27 cellular contexts compared by ENCODE assay signal in the genomic region with DNA sequence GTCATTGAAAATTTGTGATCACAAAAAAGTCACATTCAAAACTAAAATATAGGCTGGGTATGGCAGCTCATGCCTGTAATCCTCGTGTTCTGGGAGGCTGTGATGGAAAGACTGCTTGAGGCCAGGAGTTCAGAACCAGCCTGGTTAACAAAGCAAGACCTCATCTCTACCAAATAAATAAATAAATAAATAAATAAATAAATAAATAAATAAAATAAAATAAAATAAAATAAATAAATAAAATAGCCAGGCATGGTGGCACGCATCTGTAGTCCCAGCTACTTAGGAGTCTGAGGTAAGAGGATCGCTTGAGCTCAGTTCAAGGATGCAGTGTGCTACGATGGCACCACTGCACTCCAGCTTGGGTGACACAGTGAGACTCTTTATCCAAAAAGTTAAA.
"Had no signal": no experiment of that assay in that cellular context is flagged by ENCODE, and none has a peak within 500 bp of the region (broad histone marks: within the 10 kb centered on the region; RNA-seq: fewer than 3 reads in every experiment).

No MANE protein-coding gene starts in this region.

- H3K4me1 Mint-ChIP-seq: stimulated activated effector memory CD8-positive, alpha-beta T cell treated with anti-CD3 and anti-CD28 coated beads, Interleukin-12 subunit alpha, Interleukin-12 subunit beta, amount 100 ng/mL, for 72 hours; stimulated activated memory B cell treated with anti-CD40 and anti-IgM and Interleukin-4, amounts not matched to agents 10 μg/mL and 1 μg/mL and 100 μg/mL, for 72 hours; stimulated activated naive B cell treated with anti-CD40 and anti-IgM and Interleukin-4, amounts not matched to agents 10 μg/mL and 1 μg/mL and 100 μg/mL, for 72 hours had no signal

- H3K27ac ChIP-seq: stomach, suprapubic skin, testis, thoracic aorta, thyroid gland, tibial artery, tibial nerve, transverse colon, upper lobe of left lung, upper lobe of right lung, uterus, vagina had no signal

- ATAC-seq: stimulated activated effector memory CD8-positive, alpha-beta T cell treated with anti-CD3 and anti-CD28 coated beads, Interleukin-12 subunit alpha, Interleukin-12 subunit beta, amount 100 ng/mL, for 72 hours; stimulated activated memory B cell treated with anti-CD40 and anti-IgM and Interleukin-4, amounts not matched to agents 10 μg/mL and 1 μg/mL and 100 μg/mL, for 72 hours; stimulated activated naive B cell treated with anti-CD40 and anti-IgM and Interleukin-4, amounts not matched to agents 10 μg/mL and 1 μg/mL and 100 μg/mL, for 72 hours; stimulated activated naive CD8-positive, alpha-beta T cell treated with anti-CD3 and anti-CD28 coated beads, Interleukin-15, amount 100 ng/mL, for 72 hours; stimulated activated naive CD8-positive, alpha-beta T cell treated with anti-CD3 and anti-CD28 coated beads, Interleukin-15, Interleukin-2, amounts not matched to agents 100 U/mL and 50 U/mL, for 24 hours; upper lobe of right lung had no signal

- H3K4me3 Mint-ChIP-seq: stimulated activated effector memory CD8-positive, alpha-beta T cell treated with anti-CD3 and anti-CD28 coated beads, Interleukin-12 subunit alpha, Interleukin-12 subunit beta, amount 100 ng/mL, for 72 hours; stimulated activated memory B cell treated with anti-CD40 and anti-IgM and Interleukin-4, amounts not matched to agents 10 μg/mL and 1 μg/mL and 100 μg/mL, for 72 hours; stimulated activated naive B cell treated with anti-CD40 and anti-IgM and Interleukin-4, amounts not matched to agents 10 μg/mL and 1 μg/mL and 100 μg/mL, for 72 hours; stimulated activated naive CD8-positive, alpha-beta T cell treated with anti-CD3 and anti-CD28 coated beads, Interleukin-15, amount 100 ng/mL, for 72 hours; stimulated activated naive CD8-positive, alpha-beta T cell treated with anti-CD3 and anti-CD28 coated beads, Interleukin-15, Interleukin-2, amounts not matched to agents 100 ng/mL and 50 ng/mL, for 24 hours; type B pancreatic cell had no signal

- H3K9me3 Mint-ChIP-seq: stimulated activated effector memory CD8-positive, alpha-beta T cell treated with anti-CD3 and anti-CD28 coated beads, Interleukin-12 subunit alpha, Interleukin-12 subunit beta, amount 100 ng/mL, for 72 hours; stimulated activated memory B cell treated with anti-CD40 and anti-IgM and Interleukin-4, amounts not matched to agents 10 μg/mL and 1 μg/mL and 100 μg/mL, for 72 hours; stimulated activated naive B cell treated with anti-CD40 and anti-IgM and Interleukin-4, amounts not matched to agents 10 μg/mL and 1 μg/mL and 100 μg/mL, for 72 hours; stimulated activated naive CD8-positive, alpha-beta T cell treated with anti-CD3 and anti-CD28 coated beads, Interleukin-15, Interleukin-2, amounts not matched to agents 100 ng/mL and 50 ng/mL, for 24 hours; type B pancreatic cell had no signal

- H3K9me3 ChIP-seq: stomach, suprapubic skin, testis, thoracic aorta, thyroid gland, tibial artery, tibial nerve, transverse colon, upper lobe of left lung, upper lobe of right lung, uterus, vagina had no signal

- H3K4me3 ChIP-seq: stomach, suprapubic skin, testis, thoracic aorta, thyroid gland, tibial artery, tibial nerve, transverse colon, upper lobe of left lung, upper lobe of right lung, uterus, vagina had no signal

- DNase-seq: stimulated activated CD4-positive, alpha-beta T cell treated with anti-CD3 and anti-CD28 coated beads, Interleukin-2, amount 100 ng/mL, for 48 hours; stimulated activated CD4-positive, alpha-beta T cell treated with anti-CD3 and anti-CD28 coated beads, Interleukin-4, amount 100 ng/mL, for 1 hour; stimulated activated CD4-positive, alpha-beta T cell treated with anti-CD3 and anti-CD28 coated beads, Interleukin-4, amount 100 ng/mL, for 24 hours; stimulated activated CD4-positive, alpha-beta T cell treated with anti-CD3 and anti-CD28 coated beads, Interleukin-4, amount 100 ng/mL, for 4 hours; stimulated activated CD8-positive, alpha-beta memory T cell treated with anti-CD3 and anti-CD28 coated beads, Interleukin-4, amount 100 ng/mL, for 48 hours; stimulated activated naive B cell treated with anti-CD40 and anti-IgM and Interleukin-4, amounts not matched to agents 10 μg/mL and 1 μg/mL and 100 μg/mL, for 72 hours; stimulated activated naive CD4-positive, alpha-beta T cell; stimulated activated naive CD8-positive, alpha-beta T cell treated with anti-CD3 and anti-CD28 coated beads, Interleukin-15, amount 100 ng/mL, for 72 hours; stimulated activated naive CD8-positive, alpha-beta T cell treated with anti-CD3 and anti-CD28 coated beads, Interleukin-15, Interleukin-2, amounts not matched to agents 100 U/mL and 50 U/mL, for 24 hours; stomach; substantia nigra; testis; thyroid gland; tibial artery; transverse colon; trophoblast cell; upper lobe of left lung; upper lobe of right lung; uterus had no signal

- H3K36me3 ChIP-seq: stomach, suprapubic skin, thoracic aorta, thyroid gland, tibial artery, tibial nerve, transverse colon, upper lobe of left lung, upper lobe of right lung, uterus, vagina had no signal

- H3K27me3 ChIP-seq: stomach, suprapubic skin, testis, thyroid gland, tibial artery, tibial nerve, transverse colon, upper lobe of left lung, upper lobe of right lung, uterus, vagina had no signal

- H3K4me1 ChIP-seq: stomach, suprapubic skin, testis, tibial artery, tibial nerve, transverse colon, upper lobe of left lung, upper lobe of right lung, uterus, vagina had no signal

- H3K36me3 Mint-ChIP-seq: stimulated activated effector memory CD8-positive, alpha-beta T cell treated with anti-CD3 and anti-CD28 coated beads, Interleukin-12 subunit alpha, Interleukin-12 subunit beta, amount 100 ng/mL, for 72 hours had no signal

- H3K27ac Mint-ChIP-seq: stimulated activated effector memory CD8-positive, alpha-beta T cell treated with anti-CD3 and anti-CD28 coated beads, Interleukin-12 subunit alpha, Interleukin-12 subunit beta, amount 100 ng/mL, for 72 hours; stimulated activated memory B cell treated with anti-CD40 and anti-IgM and Interleukin-4, amounts not matched to agents 10 μg/mL and 1 μg/mL and 100 μg/mL, for 72 hours; stimulated activated naive B cell treated with anti-CD40 and anti-IgM and Interleukin-4, amounts not matched to agents 10 μg/mL and 1 μg/mL and 100 μg/mL, for 72 hours; stimulated activated naive CD8-positive, alpha-beta T cell treated with anti-CD3 and anti-CD28 coated beads, Interleukin-15, amount 100 ng/mL, for 72 hours; stimulated activated naive CD8-positive, alpha-beta T cell treated with anti-CD3 and anti-CD28 coated beads, Interleukin-15, Interleukin-2, amounts not matched to agents 100 ng/mL and 50 ng/mL, for 24 hours; type B pancreatic cell had no signal

- H3K27me3 Mint-ChIP-seq: stimulated activated memory B cell treated with anti-CD40 and anti-IgM and Interleukin-4, amounts not matched to agents 10 μg/mL and 1 μg/mL and 100 μg/mL, for 72 hours; stimulated activated naive B cell treated with anti-CD40 and anti-IgM and Interleukin-4, amounts not matched to agents 10 μg/mL and 1 μg/mL and 100 μg/mL, for 72 hours; stimulated activated naive CD8-positive, alpha-beta T cell treated with anti-CD3 and anti-CD28 coated beads, Interleukin-15, amount 100 ng/mL, for 72 hours; stimulated activated naive CD8-positive, alpha-beta T cell treated with anti-CD3 and anti-CD28 coated beads, Interleukin-15, Interleukin-2, amounts not matched to agents 100 ng/mL and 50 ng/mL, for 24 hours; type B pancreatic cell had no signal
